ENCODE assay signal across 16 cellular contexts in the genomic region with DNA sequence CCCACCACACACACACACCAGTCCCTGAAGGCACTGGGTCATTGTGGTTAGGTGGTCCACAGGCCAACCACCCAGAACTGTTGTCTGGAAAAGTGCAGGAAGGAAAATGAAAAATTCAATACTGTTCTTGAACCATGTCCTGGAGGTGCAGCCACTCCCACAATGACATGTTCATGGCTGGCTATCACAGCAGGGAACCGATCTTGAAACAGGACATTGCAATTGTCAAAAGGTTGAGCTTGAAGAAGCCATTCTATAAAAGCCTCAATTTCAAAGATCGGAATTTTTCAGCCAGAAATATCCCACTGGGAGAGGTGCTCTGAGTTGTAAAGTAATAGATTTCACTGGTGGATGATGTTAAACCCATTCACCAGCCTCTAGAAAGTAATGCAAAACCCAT.
DNase-seq lines count a peak whose midpoint lies in the region; ATAC-seq and TF ChIP-seq lines count a peak whose summit lies in the region.
"Had no signal": no experiment of that assay in that cellular context is flagged by ENCODE, and none has a peak within 500 bp of the region (broad histone marks: within the 10 kb centered on the region; RNA-seq: fewer than 3 reads in every experiment).

No MANE protein-coding gene starts in this region.

- no peaks in the 10 kb centered on the region for H3K27me3 ChIP-seq in dorsolateral prefrontal cortex
- H3K27me3 ChIP-seq: BLaER1 treated with 17β-estradiol and CSF1 and Interleukin-3, amounts not matched to agents 10 nM and 100 nM had no signal

- intact Hi-C loops in dorsolateral prefrontal cortex (cut with DNase I) (loop anchor here (5.0 to 10.0 kb wide), 2 partner anchors 695 to 782 kb away; no protein-coding TSS in a partner anchor), sciatic nerve (cut with DNase I) (no loop called here)

- peak; percentile 82 for TF ChIP-seq EP300 in Ishikawa (IDR thresholded peaks at IDR 0.05; ENCODE audit: borderline replicate concordance)

- peak overlapping the region in 5 of 59 donors; percentile 9 to 37 (median 29) for H3K27ac ChIP-seq in dorsolateral prefrontal cortex
- H3K27ac ChIP-seq: 22Rv1; A549; BLaER1 treated with 17β-estradiol and CSF1 and Interleukin-3, amounts not matched to agents 10 nM and 100 nM; C4-2B had no signal

- peak; percentile 20 for ATAC-seq in sciatic nerve
- ATAC-seq: A549; CD8-positive, alpha-beta T cell had no signal

- peak overlapping the region in 34 of 59 donors; percentile 2 to 53 (median 33) for H3K4me3 ChIP-seq in dorsolateral prefrontal cortex
- H3K4me3 ChIP-seq: A549; BLaER1 treated with 17β-estradiol and CSF1 and Interleukin-3, amounts not matched to agents 10 nM and 100 nM had no signal

- DNase-seq in dorsolateral prefrontal cortex (no peak), sciatic nerve (ENCODE audit: low spot score) (no peak), germinal center (ENCODE audit: low spot score) (no peak)
- no peak for DNase-seq in activated CD4-positive, CD25-positive, alpha-beta regulatory T cell (lab: John Stamatoyannopoulos, UW)
- DNase-seq: AML-193; Caco-2; Calu3; CD4-positive, alpha-beta T cell; CD8-positive, alpha-beta T cell; DMS79 treated with DMSO at 0.1 percent for 48 hours; GF-D8 had no signal

- no peak for TF ChIP-seq CTCF in dorsolateral prefrontal cortex (IDR thresholded peaks at IDR 0.05 in 54 of 56, conservative IDR thresholded peaks at IDR 0.05 in 2 of 56; ENCODE audit: low read depth in 1 of 56, partially characterized antibody in 56 of 56)

- no peak for TF ChIP-seq RAD21 in Ishikawa (IDR thresholded peaks at IDR 0.05; ENCODE audit: low read depth)

TF ChIP-seq in Ishikawa, 13 proteins besides CTCF, POLR2A, EP300 and RAD21:
- TF ChIP-seq, protein P1, sequence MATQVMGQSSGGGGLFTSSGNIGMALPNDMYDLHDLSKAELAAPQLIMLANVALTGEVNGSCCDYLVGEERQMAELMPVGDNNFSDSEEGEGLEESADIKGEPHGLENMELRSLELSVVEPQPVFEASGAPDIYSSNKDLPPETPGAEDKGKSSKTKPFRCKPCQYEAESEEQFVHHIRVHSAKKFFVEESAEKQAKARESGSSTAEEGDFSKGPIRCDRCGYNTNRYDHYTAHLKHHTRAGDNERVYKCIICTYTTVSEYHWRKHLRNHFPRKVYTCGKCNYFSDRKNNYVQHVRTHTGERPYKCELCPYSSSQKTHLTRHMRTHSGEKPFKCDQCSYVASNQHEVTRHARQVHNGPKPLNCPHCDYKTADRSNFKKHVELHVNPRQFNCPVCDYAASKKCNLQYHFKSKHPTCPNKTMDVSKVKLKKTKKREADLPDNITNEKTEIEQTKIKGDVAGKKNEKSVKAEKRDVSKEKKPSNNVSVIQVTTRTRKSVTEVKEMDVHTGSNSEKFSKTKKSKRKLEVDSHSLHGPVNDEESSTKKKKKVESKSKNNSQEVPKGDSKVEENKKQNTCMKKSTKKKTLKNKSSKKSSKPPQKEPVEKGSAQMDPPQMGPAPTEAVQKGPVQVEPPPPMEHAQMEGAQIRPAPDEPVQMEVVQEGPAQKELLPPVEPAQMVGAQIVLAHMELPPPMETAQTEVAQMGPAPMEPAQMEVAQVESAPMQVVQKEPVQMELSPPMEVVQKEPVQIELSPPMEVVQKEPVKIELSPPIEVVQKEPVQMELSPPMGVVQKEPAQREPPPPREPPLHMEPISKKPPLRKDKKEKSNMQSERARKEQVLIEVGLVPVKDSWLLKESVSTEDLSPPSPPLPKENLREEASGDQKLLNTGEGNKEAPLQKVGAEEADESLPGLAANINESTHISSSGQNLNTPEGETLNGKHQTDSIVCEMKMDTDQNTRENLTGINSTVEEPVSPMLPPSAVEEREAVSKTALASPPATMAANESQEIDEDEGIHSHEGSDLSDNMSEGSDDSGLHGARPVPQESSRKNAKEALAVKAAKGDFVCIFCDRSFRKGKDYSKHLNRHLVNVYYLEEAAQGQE (IDR thresholded peaks at IDR 0.05; ENCODE audit: low read depth) = no peak
- peak; percentile 73 for TF ChIP-seq FOXM1 (IDR thresholded peaks at IDR 0.05; ENCODE audit: borderline replicate concordance, low read depth)
- peak; percentile 74 for TF ChIP-seq TCF12 (IDR thresholded peaks at IDR 0.05; ENCODE audit: low read depth)
- no peak for TF ChIP-seq ZBTB7A (IDR thresholded peaks at IDR 0.05; ENCODE audit: low read depth)
- TF ChIP-seq TEAD4 (IDR thresholded peaks at IDR 0.05) = peak; percentile 43; the same call in 1 of the 2 replicates
- no peak for TF ChIP-seq CREB1 (IDR thresholded peaks at IDR 0.05; ENCODE audit: low read depth)
- no peak for TF ChIP-seq USF1 (IDR thresholded peaks at IDR 0.05)
- TF ChIP-seq EGR1 (IDR thresholded peaks at IDR 0.05) = no peak
- TF ChIP-seq CEBPB (IDR thresholded peaks at IDR 0.05) = peak; percentile 49; the same call in 1 of the 2 replicates
- TF ChIP-seq NFIC (IDR thresholded peaks at IDR 0.05) = peak; percentile 66
- no peak for TF ChIP-seq TAF1 (IDR thresholded peaks at IDR 0.05; ENCODE audit: low read depth)
- no peak for TF ChIP-seq YY1 (IDR thresholded peaks at IDR 0.05; ENCODE audit: low read depth)
- TF ChIP-seq, protein P2, sequence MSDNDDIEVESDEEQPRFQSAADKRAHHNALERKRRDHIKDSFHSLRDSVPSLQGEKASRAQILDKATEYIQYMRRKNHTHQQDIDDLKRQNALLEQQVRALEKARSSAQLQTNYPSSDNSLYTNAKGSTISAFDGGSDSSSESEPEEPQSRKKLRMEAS (IDR thresholded peaks at IDR 0.05) = peak; percentile 13; the same call in 1 of the 2 replicates
